Comparison of ENCODE assay signal across 8 cellular contexts in genomic region chr1:216221260-216221700, GRCh38.
DNase-seq lines count a peak whose midpoint lies in the region; ATAC-seq and TF ChIP-seq lines count a peak whose summit lies in the region.

No MANE protein-coding gene starts in this region.

- H3K9me3 ChIP-seq in adrenal gland (replicated peaks in 1 of 3), result no peaks in the 10 kb centered on the region

- no peak for TF ChIP-seq POLR2A in adrenal gland (IDR thresholded peaks at IDR 0.05)

- peak overlapping the region in 1 of 4 donors; percentile 57 for H3K4me3 ChIP-seq in adrenal gland

- DNase-seq in EH (ENCODE audit: low read depth) (peak; percentile 82), NCI-H526 treated with DMSO at 0.1 percent for 48 hours (lab: John Stamatoyannopoulos, UW) (peak; percentile 92), adrenal gland (peak; percentile 26 to 70 (median 54)), left ventricle myocardium superior (no peak), pons (ENCODE audit: low spot score) (peak; percentile 93)
- no peak for DNase-seq in stimulated activated naive CD4-positive, alpha-beta T cell treated with Interleukin-2 at 50 U/mL for 16 hours (lab: John Stamatoyannopoulos, UW)

- ATAC-seq in GM21367 (IDR thresholded peaks at IDR 0.05; ENCODE audit: unreplicated experiment) (peak; percentile 100), HG03575 (IDR thresholded peaks at IDR 0.05; ENCODE audit: extremely low read depth, insufficient number of reproducible peaks, low FRiP score, unreplicated experiment) (peak; percentile 90), left ventricle myocardium superior (peak; percentile 87)

- intact Hi-C loops in adrenal gland (cut with DNase I) (no loop called here), left ventricle myocardium superior (cut with micrococcal nuclease) (no loop called here)

- no peaks in the 10 kb centered on the region for H3K4me1 ChIP-seq in adrenal gland (replicated peaks in 1 of 2)

- no peaks in the 10 kb centered on the region for H3K36me3 ChIP-seq in adrenal gland (replicated peaks in 1 of 2)

- no peaks in the 10 kb centered on the region for H3K27me3 ChIP-seq in adrenal gland

- 0 to 3% (median 2%) methylated on average over 6 of the region's 6 CpGs for WGBS in adrenal gland, 4 donors

- peak; percentile 38 to 61 (median 48) for TF ChIP-seq CTCF in adrenal gland (IDR thresholded peaks at IDR 0.05)

- H3K27ac ChIP-seq in adrenal gland, result no peak overlapping the region

Comparison
In these comparisons a context has a peak if more than half of its experiments do, and no peak if none do; other contexts are left out.
1. DNase-seq: peak in EH (single experiment), NCI-H526 treated with DMSO at 0.1 percent for 48 hours (single experiment), adrenal gland (7 of 7) and pons (single experiment); none in left ventricle myocardium superior (single experiment) and stimulated activated naive CD4-positive, alpha-beta T cell treated with Interleukin-2 at 50 U/mL for 16 hours (single experiment).
2. Peak in every context shown above with its lines, with median percentiles within 50 percentile points of each other: ATAC-seq.